Comparison of ENCODE assay signal across 7 cellular contexts in genomic region chr1:81801032-81801833, GRCh38. TPM values are rescaled to one million over a fixed set of nuclear protein-coding genes. Genes with fewer than 3 reads are reported as not detected.
A peak's percentile ranks its signal among the peaks of the same experiment; 100 is the strongest.
DNase-seq lines count a peak whose midpoint lies in the region; ATAC-seq, FAIRE-seq and TF ChIP-seq lines count a peak whose summit lies in the region.

No MANE protein-coding gene starts in this region.

- H3K27me3 ChIP-seq in HL-60 (ENCODE audit: insufficient read depth, poor library complexity, severe bottlenecking) (peaks cover 55% of the 10 kb centered on the region), keratinocyte (ENCODE audit: control insufficient read depth, extremely low read depth, insufficient read depth, low read length) (peaks cover 60% of the 10 kb centered on the region), smooth muscle cell (ENCODE audit: low read depth) (no peaks in the 10 kb centered on the region)

- no peak overlapping the region for H3K27ac ChIP-seq in HL-60 (replicated peaks)
- no peak overlapping the region for H3K27ac ChIP-seq in keratinocyte (ENCODE audit: control insufficient read depth, insufficient read depth, low read length)
- H3K27ac ChIP-seq in smooth muscle cell (ENCODE audit: low read depth): peak overlapping the region; percentile 81

- H3K79me2 ChIP-seq in keratinocyte (ENCODE audit: control insufficient read depth, insufficient read depth, low read length) (no peaks in the 10 kb centered on the region), smooth muscle cell (ENCODE audit: low read depth) (peaks cover 50% of the 10 kb centered on the region)

- H3K36me3 ChIP-seq in keratinocyte (ENCODE audit: control insufficient read depth in 2 of 2, extremely low read depth in 1 of 2, insufficient read depth in 2 of 2, low read length in 2 of 2): no peaks in the 10 kb centered on the region
- H3K36me3 ChIP-seq in smooth muscle cell (ENCODE audit: low read depth): no peaks in the 10 kb centered on the region

- ATAC-seq in GM18498 (IDR thresholded peaks at IDR 0.05; ENCODE audit: unreplicated experiment): peak; percentile 55

- no peaks in the 10 kb centered on the region for H3K9me3 ChIP-seq in keratinocyte (ENCODE audit: control insufficient read depth, low read depth, low read length)
- H3K9me3 ChIP-seq in smooth muscle cell (replicated peaks; ENCODE audit: low read depth): no peaks in the 10 kb centered on the region

- H3K9me1 ChIP-seq in keratinocyte (ENCODE audit: control insufficient read depth, extremely low read depth, insufficient read depth, low read length): no peaks in the 10 kb centered on the region

- H3K4me1 ChIP-seq in keratinocyte (ENCODE audit: control insufficient read depth, extremely low read depth, insufficient read depth, low read length): peaks cover 4% of the 10 kb centered on the region
- H3K4me1 ChIP-seq in smooth muscle cell (ENCODE audit: low read depth): peaks cover 46% of the 10 kb centered on the region

- WGBS in smooth muscle cell (ENCODE audit: low lambda C conversion rate): under 1% methylated on average over 48 of the region's 62 CpGs

- H3K9ac ChIP-seq in keratinocyte (ENCODE audit: control insufficient read depth, extremely low read depth, insufficient read depth, low read length) (peak overlapping the region; percentile 28), smooth muscle cell (ENCODE audit: low read depth) (peak overlapping the region; percentile 88)

- dilution Hi-C loops in keratinocyte (cut with MboI; ENCODE audit: extremely low pct_ligation_motif_present, low sequenced_read_pairs): no loop called here

- FAIRE-seq in keratinocyte (lab: Jason Lieb, UNC): no peak

- H3K4me2 ChIP-seq in keratinocyte (ENCODE audit: control insufficient read depth, extremely low read depth, insufficient read depth, low read depth, low read length): peak overlapping the region; percentile 94
- peak overlapping the region; percentile 98 for H3K4me2 ChIP-seq in smooth muscle cell

- H2AFZ ChIP-seq in keratinocyte (ENCODE audit: control insufficient read depth, low read length) (peak overlapping the region; percentile 94), smooth muscle cell (ENCODE audit: low read depth) (peak overlapping the region; percentile 81)

- H3F3A ChIP-seq in smooth muscle cell (ENCODE audit: low read depth): peaks cover 8% of the 10 kb centered on the region

- peak in 1 of 2 experiments; percentile 13 for DNase-seq in HL-60 (ENCODE audit: low read depth in 1 of 2, low spot score in 1 of 2)
- DNase-seq in NOMO-1 treated with dmso at 0.1 percent for 144 hours (lab: John Stamatoyannopoulos, UW; ENCODE audit: unreplicated experiment): peak; percentile 73
- peak; percentile 60 for DNase-seq in cerebellar cortex (ENCODE audit: low spot score)
- DNase-seq in keratinocyte (ENCODE audit: low read depth, low spot score): no peak
- peak; percentile 74 for DNase-seq in smooth muscle cell (lab: John Stamatoyannopoulos, UW; ENCODE audit: unreplicated experiment)
- DNase-seq in NAMALWA (ENCODE audit: low spot score): no peak

- TF ChIP-seq CTCF in HL-60 (IDR thresholded peaks at IDR 0.05; ENCODE audit: insufficient read depth, low read length) (no peak), keratinocyte (optimal IDR thresholded peaks at IDR 0.05 in 1 of 3, IDR thresholded peaks at IDR 0.05 in 1 of 3, conservative IDR thresholded peaks at IDR 0.05 in 1 of 3; ENCODE audit: extremely low read depth in 1 of 3, insufficient read depth in 2 of 3, low read length in 3 of 3) (no peak), smooth muscle cell (IDR thresholded peaks at IDR 0.05; ENCODE audit: borderline replicate concordance, insufficient read depth, poor library complexity, severe bottlenecking) (no peak)

- peak overlapping the region; percentile 39 for H3K4me3 ChIP-seq in HL-60 (replicated peaks; ENCODE audit: insufficient read depth, low read length)
- H3K4me3 ChIP-seq in keratinocyte (ENCODE audit: control insufficient read depth in 2 of 3, extremely low read depth in 1 of 3, insufficient read depth in 2 of 3, low read depth in 1 of 3, low read length in 3 of 3): peak overlapping the region; percentile 43 to 83 (median 78)
- H3K4me3 ChIP-seq in smooth muscle cell: peak overlapping the region; percentile 97

- no peaks in the 10 kb centered on the region for H4K20me1 ChIP-seq in keratinocyte (ENCODE audit: control insufficient read depth, extremely low read depth, insufficient read depth, low read length)
- peaks cover 41% of the 10 kb centered on the region for H4K20me1 ChIP-seq in smooth muscle cell (ENCODE audit: low read depth)

RNA-seq across cellular contexts. Expression of gene ADGRL2, which starts 0.5 kb away (rescaled TPM):
- polyA plus RNA-seq in keratinocyte (3.4 to 18.5 TPM (median 6.6 TPM) in 3 replicates), smooth muscle cell (25.1 and 34.1 TPM in 2 replicates)
- 42.9 TPM for polyA plus RNA-seq in keratinocyte (2011; ENCODE audit: low read depth)
- 3.5 and 6.8 TPM in 2 replicates for polyA plus RNA-seq in keratinocyte (2011; cell fraction: cytosol; rRNA removed)
- polyA plus RNA-seq in keratinocyte (2011; cell fraction: nucleus; rRNA removed): 23.5 and 29.1 TPM in 2 replicates
- 2.7 and 30.0 TPM in 2 replicates for polyA plus RNA-seq in keratinocyte (2012; ENCODE audit: low replicate concordance)
- polyA minus RNA-seq in keratinocyte: 23.0 to 49.6 TPM (median 47.9 TPM) in 3 replicates
- polyA minus RNA-seq in keratinocyte (2011; cell fraction: cytosol; rRNA and poly(A)+ RNA removed): 3.6 TPM
- 33.9 and 47.7 TPM in 2 replicates for polyA minus RNA-seq in keratinocyte (2011; cell fraction: nucleus; rRNA and poly(A)+ RNA removed)
- 105 and 119 TPM in 2 replicates for total RNA-seq in smooth muscle cell

Comparison
In these comparisons a context has a peak if more than half of its experiments do, and no peak if none do; other contexts are left out.
1. DNase-seq: peak in NOMO-1 treated with dmso at 0.1 percent for 144 hours (single experiment), cerebellar cortex (single experiment) and smooth muscle cell (single experiment); none in keratinocyte (single experiment) and NAMALWA (single experiment).
2. H3K4me3 ChIP-seq: peak in every context shown above with its lines; median percentile 97 in smooth muscle cell; 78 in keratinocyte; 39 in HL-60.